In genomic region chr2:120470041-120470716, GRCh38 we compare ENCODE assay signal across 9 cellular contexts.
DNase-seq lines count a peak whose midpoint lies in the region; ATAC-seq and TF ChIP-seq lines count a peak whose summit lies in the region.
"Had no signal": no experiment of that assay in that cellular context is flagged by ENCODE, and none has a peak within 500 bp of the region (broad histone marks: within the 10 kb centered on the region; RNA-seq: fewer than 3 reads in every experiment).

No MANE protein-coding gene starts in this region.

- H3K27me3 ChIP-seq in stomach smooth muscle (ENCODE audit: control insufficient read depth in 1 of 2, insufficient read depth in 2 of 2, low read length in 2 of 2): no peaks in the 10 kb centered on the region

- H3K36me3 Mint-ChIP-seq in HFFc6 (ENCODE audit: low read depth): peaks cover 10% of the 10 kb centered on the region

- peaks cover 11% of the 10 kb centered on the region for H3K4me1 ChIP-seq in stomach smooth muscle (ENCODE audit: control insufficient read depth, insufficient read depth, low read length)

- intact Hi-C loops in Right ventricle myocardium superior (cut with DNase I): no loop called here

- DNase-seq in HFFc6 (peak; percentile 96), SW480 (ENCODE audit: low spot score) (peak; percentile 72), Right ventricle myocardium superior (peak; percentile 87), SW 1271 (lab: John Stamatoyannopoulos, UW) (no peak), NCI-H1417 treated with DMSO at 0.1 percent for 48 hours (lab: John Stamatoyannopoulos, UW) (no peak), KG1 (lab: John Stamatoyannopoulos, UW) (no peak)

- H3K4me3 ChIP-seq in stomach smooth muscle (ENCODE audit: low read length in 2 of 2): no peak overlapping the region

- H3K4me3 Mint-ChIP-seq in HFFc6: peak overlapping the region; percentile 59

- peak; percentile 93 for ATAC-seq in Right ventricle myocardium superior (ENCODE audit: poor library complexity)
- no peak for ATAC-seq in activated CD4-positive, CD25-positive, alpha-beta regulatory T cell treated with anti-CD3 and anti-CD28 coated beads, Interleukin-2, amount 50 U/mL, for 24 hours
- ATAC-seq: HCT116 had no signal

- peaks cover 13% of the 10 kb centered on the region for H3K9me3 Mint-ChIP-seq in HFFc6

- peak overlapping the region; percentile 99 for H3K27ac Mint-ChIP-seq in HFFc6

- H3K27ac ChIP-seq in stomach smooth muscle (ENCODE audit: low read length): peak overlapping the region; percentile 31

- H3K9me3 ChIP-seq in stomach smooth muscle (ENCODE audit: control insufficient read depth in 2 of 2, low read length in 2 of 2): peaks cover 5 to 16% of the 10 kb centered on the region in 2 donors

- no peak for TF ChIP-seq CTCF in HFFc6 (IDR thresholded peaks at IDR 0.05)

- H3K36me3 ChIP-seq in stomach smooth muscle (ENCODE audit: control insufficient read depth in 2 of 2, insufficient read depth in 2 of 2, low read length in 2 of 2): no peaks in the 10 kb centered on the region

- no peaks in the 10 kb centered on the region; the same call in 1 of the 2 replicates for H3K27me3 Mint-ChIP-seq in HFFc6 (ENCODE audit: insufficient read depth)

- H3K9ac ChIP-seq in stomach smooth muscle (ENCODE audit: low read length in 2 of 2): no peak overlapping the region

- peaks cover 38% of the 10 kb centered on the region for H3K4me1 Mint-ChIP-seq in HFFc6 (ENCODE audit: low read depth)

Comparison
In these comparisons a context has a peak if more than half of its experiments do, and no peak if none do; other contexts are left out.
1. DNase-seq: peak in HFFc6 (single experiment), SW480 (single experiment) and Right ventricle myocardium superior (single experiment); none in SW 1271 (0 of 2), NCI-H1417 treated with DMSO at 0.1 percent for 48 hours (single experiment) and KG1 (single experiment).